In genomic region chr7:66371096-66371824, GRCh38 we compare ENCODE assay signal across 29 cellular contexts.
"Had no signal": no experiment of that assay in that cellular context is flagged by ENCODE, and none has a peak within 500 bp of the region (broad histone marks: within the 10 kb centered on the region; RNA-seq: fewer than 3 reads in every experiment).

No MANE protein-coding gene starts in this region.

- FAIRE-seq: urothelium cell line had no signal

- H3K36me3 ChIP-seq: neural progenitor cell, neutrophil, right atrium auricular region, thyroid gland, transverse colon, upper lobe of right lung had no signal

- H3K27ac ChIP-seq: hepatocyte, left ventricle myocardium inferior, neural progenitor cell, neutrophil, parathyroid adenoma, psoas muscle, right atrium auricular region, skin epidermis, stomach, testis, thyroid gland, transverse colon, upper lobe of right lung had no signal

- H3K4me1 Mint-ChIP-seq: mesothelial cell of epicardium, natural killer cell, neural progenitor cell had no signal

- H3K9me3 Mint-ChIP-seq: naive B cell; natural killer cell; stimulated activated naive B cell treated with anti-CD40 and anti-IgM and Interleukin-4, amounts not matched to agents 10 μg/mL and 1 μg/mL and 100 μg/mL, for 72 hours had no signal

- H3K9me3 ChIP-seq: left ventricle myocardium inferior, neutrophil, psoas muscle, right atrium auricular region, stomach, testis, thyroid gland, transverse colon, upper lobe of right lung had no signal

- H2AFZ ChIP-seq: hepatocyte, neural progenitor cell, parathyroid adenoma had no signal

- H3K4me2 ChIP-seq: hepatocyte, neural progenitor cell had no signal

- H3K27me3 ChIP-seq: hepatocyte, neural progenitor cell, neutrophil, right atrium auricular region, stomach, testis, thyroid gland, transverse colon, upper lobe of right lung had no signal

- ATAC-seq: natural killer cell; psoas muscle; sciatic nerve; stimulated activated naive B cell treated with anti-CD40 and anti-IgM and Interleukin-4, amounts not matched to agents 10 μg/mL and 1 μg/mL and 100 μg/mL, for 72 hours; stimulated activated naive CD8-positive, alpha-beta T cell treated with anti-CD3 and anti-CD28 coated beads, Interleukin-15, Interleukin-2, amounts not matched to agents 100 U/mL and 50 U/mL, for 24 hours; upper lobe of right lung had no signal

- H3K36me3 Mint-ChIP-seq: natural killer cell had no signal

- H3K4me1 ChIP-seq: left ventricle myocardium inferior, neural progenitor cell, parathyroid adenoma, psoas muscle, right atrium auricular region, stomach, testis, thyroid gland, transverse colon, upper lobe of right lung had no signal

- H3K27me3 Mint-ChIP-seq: naive B cell; stimulated activated naive B cell treated with anti-CD40 and anti-IgM and Interleukin-4, amounts not matched to agents 10 μg/mL and 1 μg/mL and 100 μg/mL, for 72 hours had no signal

- H3K4me3 ChIP-seq: hepatocyte, left ventricle myocardium inferior, lung, neural progenitor cell, psoas muscle, right atrium auricular region, skin epidermis, stomach, testis, thyroid gland, transverse colon, upper lobe of right lung had no signal

- H3K9ac ChIP-seq: neural progenitor cell, parathyroid adenoma had no signal

- H3K27ac Mint-ChIP-seq: mesothelial cell of epicardium; naive B cell; natural killer cell; nephron progenitor cell; neural progenitor cell; stimulated activated naive B cell treated with anti-CD40 and anti-IgM and Interleukin-4, amounts not matched to agents 10 μg/mL and 1 μg/mL and 100 μg/mL, for 72 hours had no signal

- H3K4me3 Mint-ChIP-seq: mesothelial cell of epicardium; naive B cell; natural killer cell; nephron progenitor cell; neural progenitor cell; stimulated activated naive B cell treated with anti-CD40 and anti-IgM and Interleukin-4, amounts not matched to agents 10 μg/mL and 1 μg/mL and 100 μg/mL, for 72 hours had no signal

- H3K79me2 ChIP-seq: hepatocyte, parathyroid adenoma had no signal

- DNase-seq: islet precursor cell; left ventricle myocardium inferior; mesendoderm; naive B cell; natural killer cell; nephron progenitor cell; occipital lobe; psoas muscle; stimulated activated CD4-positive, alpha-beta T cell treated with anti-CD3 and anti-CD28 coated beads, Interleukin-12 subunit alpha, Interleukin-12 subunit beta, amount 100 ng/mL, for 4 hours; stimulated activated CD4-positive, alpha-beta T cell treated with anti-CD3 and anti-CD28 coated beads, Interleukin-15, amount 100 ng/mL, for 24 hours; stimulated activated CD4-positive, alpha-beta T cell treated with anti-CD3 and anti-CD28 coated beads, Interleukin-2, amount 100 ng/mL, for 24 hours; stimulated activated CD4-positive, alpha-beta T cell treated with anti-CD3 and anti-CD28 coated beads, Interleukin-4, amount 100 ng/mL, for 1 hour; stimulated activated naive B cell treated with anti-CD40 and anti-IgM and Interleukin-4, amounts not matched to agents 10 μg/mL and 1 μg/mL and 100 μg/mL, for 72 hours; stimulated activated naive CD8-positive, alpha-beta T cell treated with anti-CD3 and anti-CD28 coated beads, Interleukin-15, Interleukin-2, amounts not matched to agents 100 U/mL and 50 U/mL, for 24 hours; stomach; testis; thyroid gland; transverse colon; upper lobe of right lung had no signal
